In the genomic region with DNA sequence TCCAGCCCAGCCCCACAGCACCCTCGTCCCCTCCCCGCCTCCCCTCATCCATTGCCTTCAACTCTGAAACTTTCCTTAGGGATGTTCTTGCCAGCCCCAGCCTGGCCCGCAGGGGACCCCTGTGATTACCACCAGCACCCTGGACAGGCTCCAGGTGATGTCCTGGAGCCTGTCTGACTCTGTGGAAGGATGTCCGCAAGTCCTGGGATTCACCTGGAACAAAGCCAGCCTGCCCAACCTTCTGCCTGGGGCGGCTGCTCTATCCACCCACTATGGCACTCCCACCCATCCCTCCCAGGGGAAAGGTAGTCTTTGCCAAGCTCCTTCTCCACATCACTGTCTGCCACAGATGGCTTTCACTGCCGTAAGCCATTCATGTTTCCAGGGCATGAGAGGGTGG, we compare ENCODE assay signal across 1 cellular context.
TF ChIP-seq lines count a peak whose summit lies in the region.

No MANE protein-coding gene starts in this region.

TF ChIP-seq in IMR-90, 13 proteins besides CTCF, POLR2A, EP300 and RAD21 (continued from another document):
- TF ChIP-seq, protein P1, sequence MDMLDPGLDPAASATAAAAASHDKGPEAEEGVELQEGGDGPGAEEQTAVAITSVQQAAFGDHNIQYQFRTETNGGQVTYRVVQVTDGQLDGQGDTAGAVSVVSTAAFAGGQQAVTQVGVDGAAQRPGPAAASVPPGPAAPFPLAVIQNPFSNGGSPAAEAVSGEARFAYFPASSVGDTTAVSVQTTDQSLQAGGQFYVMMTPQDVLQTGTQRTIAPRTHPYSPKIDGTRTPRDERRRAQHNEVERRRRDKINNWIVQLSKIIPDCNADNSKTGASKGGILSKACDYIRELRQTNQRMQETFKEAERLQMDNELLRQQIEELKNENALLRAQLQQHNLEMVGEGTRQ (IDR thresholded peaks at IDR 0.05; ENCODE audit: low read depth, low read length) = no peak
- no peak for TF ChIP-seq MXI1 (IDR thresholded peaks at IDR 0.05; ENCODE audit: borderline replicate concordance, low read depth, low read length)
- no peak for TF ChIP-seq MAZ (IDR thresholded peaks at IDR 0.05; ENCODE audit: borderline replicate concordance, low read depth, low read length)
- no peak for TF ChIP-seq RCOR1 (IDR thresholded peaks at IDR 0.05; ENCODE audit: insufficient replicate concordance, low read length)
- no peak for TF ChIP-seq MAFK (IDR thresholded peaks at IDR 0.05; ENCODE audit: low read depth, low read length)
- TF ChIP-seq NFE2L2 (IDR thresholded peaks at IDR 0.05; ENCODE audit: low read depth, low read length) = no peak
- TF ChIP-seq CEBPB (IDR thresholded peaks at IDR 0.05; ENCODE audit: low read depth, low read length) = no peak
TF ChIP-seq in IMR-90: peak in this region for 0.
